In the genomic region with DNA sequence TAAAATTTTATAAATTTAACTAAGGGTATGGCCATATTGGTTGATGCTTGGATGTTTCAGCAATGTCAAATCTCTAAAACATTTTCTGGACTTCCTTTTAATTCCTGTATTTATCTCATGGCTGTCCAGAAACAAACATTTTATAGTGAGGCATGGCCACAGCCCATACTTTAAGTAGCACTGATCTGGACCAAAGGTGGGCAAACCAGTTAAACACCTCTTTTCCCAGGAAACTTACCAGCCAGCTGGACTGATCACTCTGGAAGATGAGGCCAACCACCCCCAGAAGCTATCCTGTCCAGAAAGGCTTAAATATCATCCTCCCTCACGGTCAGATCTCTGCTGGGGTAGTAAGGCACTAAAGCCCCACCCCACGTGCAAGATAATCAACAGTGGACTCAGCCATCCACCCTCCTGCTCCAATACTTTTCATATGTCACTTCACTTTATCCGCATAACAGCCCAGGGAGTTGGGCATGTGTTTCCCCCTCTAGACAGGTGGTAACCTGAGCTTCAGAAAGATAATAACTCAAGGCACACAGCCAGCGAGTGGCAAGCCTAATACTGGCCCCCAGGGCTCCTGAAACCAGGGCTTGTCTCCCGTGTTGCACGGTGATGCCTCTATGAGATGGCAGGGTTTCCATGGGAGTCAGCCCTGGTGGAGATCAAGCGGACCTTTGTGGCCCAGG, we compare ENCODE assay signal across 29 cellular contexts.
DNase-seq lines count a peak whose midpoint lies in the region; ATAC-seq lines count a peak whose summit lies in the region.
"Had no signal": no experiment of that assay in that cellular context is flagged by ENCODE, and none has a peak within 500 bp of the region (broad histone marks: within the 10 kb centered on the region; RNA-seq: fewer than 3 reads in every experiment).

No MANE protein-coding gene starts in this region.

- no peaks in the 10 kb centered on the region for H3K4me1 Mint-ChIP-seq in stimulated activated memory B cell treated with anti-CD40 and anti-IgM and Interleukin-4, amounts not matched to agents 10 μg/mL and 1 μg/mL and 100 μg/mL, for 72 hours
- H3K4me1 Mint-ChIP-seq: naive B cell had no signal

- intact Hi-C loops in left colon (cut with DNase I, micrococcal nuclease), result no loop called here

- H3K27ac Mint-ChIP-seq in stimulated activated memory B cell treated with anti-CD40 and anti-IgM and Interleukin-4, amounts not matched to agents 10 μg/mL and 1 μg/mL and 100 μg/mL, for 72 hours, result no peak overlapping the region
- H3K27ac Mint-ChIP-seq: CD4-positive, alpha-beta T cell; naive B cell had no signal

- H3K36me3 Mint-ChIP-seq in stimulated activated memory B cell treated with anti-CD40 and anti-IgM and Interleukin-4, amounts not matched to agents 10 μg/mL and 1 μg/mL and 100 μg/mL, for 72 hours, result no peaks in the 10 kb centered on the region
- H3K36me3 Mint-ChIP-seq: naive B cell had no signal

- peak; percentile 7 for ATAC-seq in stimulated activated memory B cell treated with anti-CD40 and anti-IgM and Interleukin-4, amounts not matched to agents 10 μg/mL and 1 μg/mL and 100 μg/mL, for 72 hours
- no peak for ATAC-seq in left colon
- no peak for ATAC-seq in GM21619 (IDR thresholded peaks at IDR 0.05; ENCODE audit: unreplicated experiment)
- ATAC-seq: left ventricle myocardium superior, Panc1 had no signal

- H3K27me3 Mint-ChIP-seq in stimulated activated memory B cell treated with anti-CD40 and anti-IgM and Interleukin-4, amounts not matched to agents 10 μg/mL and 1 μg/mL and 100 μg/mL, for 72 hours, result no peaks in the 10 kb centered on the region
- H3K27me3 Mint-ChIP-seq: CD4-positive, alpha-beta T cell; naive B cell had no signal

- H3K9me3 Mint-ChIP-seq in stimulated activated memory B cell treated with anti-CD40 and anti-IgM and Interleukin-4, amounts not matched to agents 10 μg/mL and 1 μg/mL and 100 μg/mL, for 72 hours, result no peaks in the 10 kb centered on the region
- H3K9me3 Mint-ChIP-seq: CD4-positive, alpha-beta T cell had no signal

- no peak overlapping the region for H3K4me3 Mint-ChIP-seq in stimulated activated memory B cell treated with anti-CD40 and anti-IgM and Interleukin-4, amounts not matched to agents 10 μg/mL and 1 μg/mL and 100 μg/mL, for 72 hours
- H3K4me3 Mint-ChIP-seq: CD4-positive, alpha-beta T cell; naive B cell had no signal

- DNase-seq in NCI-H1417 (lab: John Stamatoyannopoulos, UW), result peak in 2 of 3 experiments; percentile 12 to 33
- DNase-seq in NCI-H1417 treated with DMSO at 0.1 percent for 48 hours (lab: John Stamatoyannopoulos, UW), result no peak
- peak; percentile 87 for DNase-seq in NCI-H1105 (lab: John Stamatoyannopoulos, UW)
- peak; percentile 75 for DNase-seq in NCI-H2171 (lab: John Stamatoyannopoulos, UW)
- no peak for DNase-seq in left colon
- no peak for DNase-seq in SIG-M5 treated with dmso at 0.1 percent for 504 hours (lab: John Stamatoyannopoulos, UW; ENCODE audit: unreplicated experiment)
- DNase-seq: 8988T; activated CD4-positive, alpha-beta T cell treated with anti-CD3 and anti-CD28 coated beads for 48 hours; activated gamma-delta T cell; activated T-cell treated with anti-CD3 and anti-CD28 coated beads, Interleukin-2, amount 50 U/mL, for 1 hour; CD4-positive, alpha-beta T cell; effector memory CD4-positive, alpha-beta T cell; erythroblast; glutamatergic neuron; left ventricle myocardium superior; naive B cell; NCI-H1048; NCI-H345; NK-92 treated with Interleukin-12 subunit alpha and Interleukin-12 subunit beta, amount 100 ng/mL, for 24 hours; nucleus accumbens; SHP77 treated with DMSO at 0.1 percent for 48 hours; stimulated activated CD4-positive, alpha-beta T cell treated with anti-CD3 and anti-CD28 coated beads, Interleukin-15, amount 100 ng/mL, for 24 hours; stimulated activated naive CD4-positive, alpha-beta T cell treated with Interleukin-2 at 50 U/mL for 16 hours; T1000; uterus; WERI-Rb-1 had no signal

Comparison
In these comparisons a context has a peak if more than half of its experiments do, and no peak if none do; other contexts are left out.
1. DNase-seq: peak in NCI-H1417 (2 of 3), NCI-H1105 (single experiment) and NCI-H2171 (single experiment); none in NCI-H1417 treated with DMSO at 0.1 percent for 48 hours (single experiment), left colon (0 of 2) and SIG-M5 treated with dmso at 0.1 percent for 504 hours (single experiment).